Comparison of ENCODE assay signal across 20 cellular contexts in genomic region chr1:99886841-99887240, GRCh38. TPM values are rescaled to one million over a fixed set of nuclear protein-coding genes. Genes with fewer than 3 reads are reported as not detected.
A peak's percentile ranks its signal among the peaks of the same experiment; 100 is the strongest.
DNase-seq lines count a peak whose midpoint lies in the region; FAIRE-seq and TF ChIP-seq lines count a peak whose summit lies in the region.
"Had no signal": no experiment of that assay in that cellular context is flagged by ENCODE, and none has a peak within 500 bp of the region (broad histone marks: within the 10 kb centered on the region; RNA-seq: fewer than 3 reads in every experiment).

No MANE protein-coding gene starts in this region.

- TF ChIP-seq CTCF in bronchial epithelial cell (IDR thresholded peaks at IDR 0.05; ENCODE audit: insufficient read depth, low read length, severe bottlenecking) (no peak), keratinocyte (optimal IDR thresholded peaks at IDR 0.05 in 1 of 3, IDR thresholded peaks at IDR 0.05 in 1 of 3, conservative IDR thresholded peaks at IDR 0.05 in 1 of 3; ENCODE audit: extremely low read depth in 1 of 3, insufficient read depth in 2 of 3, low read length in 3 of 3) (no peak), GM10266 (IDR thresholded peaks at IDR 0.05; ENCODE audit: control insufficient read depth, insufficient read depth, low read depth, missing control alignments) (no peak)

- no peaks in the 10 kb centered on the region for H3K9me1 ChIP-seq in keratinocyte (ENCODE audit: control insufficient read depth, extremely low read depth, insufficient read depth, low read length)

- H3K9ac ChIP-seq in keratinocyte (ENCODE audit: control insufficient read depth, extremely low read depth, insufficient read depth, low read length), result no peak overlapping the region

- peaks cover 4% of the 10 kb centered on the region for H3K4me1 ChIP-seq in keratinocyte (ENCODE audit: control insufficient read depth, extremely low read depth, insufficient read depth, low read length)
- H3K4me1 ChIP-seq: stomach, tibial nerve had no signal

- H3K4me2 ChIP-seq in keratinocyte (ENCODE audit: control insufficient read depth, extremely low read depth, insufficient read depth, low read depth, low read length), result no peak overlapping the region

- H4K20me1 ChIP-seq in keratinocyte (ENCODE audit: control insufficient read depth, extremely low read depth, insufficient read depth, low read length), result no peaks in the 10 kb centered on the region

- H3K9me3 ChIP-seq in keratinocyte (ENCODE audit: control insufficient read depth, low read depth, low read length), result no peaks in the 10 kb centered on the region
- H3K9me3 ChIP-seq: stomach, tibial nerve had no signal

- dilution Hi-C loops in keratinocyte (cut with MboI; ENCODE audit: extremely low pct_ligation_motif_present, low sequenced_read_pairs), result no loop called here

- DNase-seq in ELR (ENCODE audit: low read depth) (peak; percentile 35), HT1080 (ENCODE audit: low read depth) (peak; percentile 27), bronchial epithelial cell (ENCODE audit: low read depth) (peak; percentile 44), keratinocyte (ENCODE audit: low read depth, low spot score) (no peak), epidermal melanocyte (ENCODE audit: insufficient read length, low spot score) (no peak), GM10266 (ENCODE audit: extremely low spot score) (no peak), medulla oblongata (ENCODE audit: extremely low spot score) (no peak)
- no peak for DNase-seq in activated CD8-positive, alpha-beta memory T cell treated with anti-CD3 and anti-CD28 coated beads, Interleukin-2, amount 50 U/mL, for 4 hours
- DNase-seq: activated CD4-positive, alpha-beta T cell treated with anti-CD3 and anti-CD28 coated beads, Interleukin-2, amount 50 U/mL, for 48 hours; activated CD4-positive, CD25-positive, alpha-beta regulatory T cell; activated CD8-positive, alpha-beta memory T cell treated with anti-CD3 and anti-CD28 coated beads, Interleukin-2, amount 50 U/mL, for 48 hours; aorta; dorsolateral prefrontal cortex; hypothalamus; left ventricle myocardium superior; NCI-H1417; NCI-H446 treated with DMSO at 0.1 percent for 48 hours; posterior cingulate gyrus; stomach had no signal

- H3K36me3 ChIP-seq in bronchial epithelial cell (ENCODE audit: control insufficient read depth, insufficient read depth, low read length) (peaks cover 4% of the 10 kb centered on the region), keratinocyte (ENCODE audit: control insufficient read depth in 2 of 2, extremely low read depth in 1 of 2, insufficient read depth in 2 of 2, low read length in 2 of 2) (peaks cover 2 to 4% of the 10 kb centered on the region in 2 experiments)

- no peaks in the 10 kb centered on the region for H3K79me2 ChIP-seq in keratinocyte (ENCODE audit: control insufficient read depth, insufficient read depth, low read length)

- no peaks in the 10 kb centered on the region for H3K27me3 ChIP-seq in bronchial epithelial cell (ENCODE audit: control insufficient read depth, insufficient read depth, low read length)
- no peaks in the 10 kb centered on the region for H3K27me3 ChIP-seq in keratinocyte (ENCODE audit: control insufficient read depth, extremely low read depth, insufficient read depth, low read length)
- H3K27me3 ChIP-seq: dorsolateral prefrontal cortex, stomach, tibial nerve had no signal

- H3K4me3 ChIP-seq in bronchial epithelial cell (ENCODE audit: low read depth, low read length) (no peak overlapping the region), keratinocyte (ENCODE audit: control insufficient read depth in 2 of 3, extremely low read depth in 1 of 3, insufficient read depth in 2 of 3, low read depth in 1 of 3, low read length in 3 of 3) (no peak overlapping the region)
- H3K4me3 ChIP-seq: dorsolateral prefrontal cortex, stomach, tibial nerve had no signal

- FAIRE-seq in bronchial epithelial cell (lab: Jason Lieb, UNC) (no peak), keratinocyte (lab: Jason Lieb, UNC) (peak; percentile 41)

- H3K27ac ChIP-seq in keratinocyte (ENCODE audit: control insufficient read depth, insufficient read depth, low read length), result no peak overlapping the region
- H3K27ac ChIP-seq: dorsolateral prefrontal cortex, stomach, tibial nerve had no signal

- H2AFZ ChIP-seq in keratinocyte (ENCODE audit: control insufficient read depth, low read length), result no peak overlapping the region

RNA-seq across cellular contexts. Expression of gene AGL, which starts 36.7 kb away (rescaled TPM):
- total RNA-seq in HT1080 (2014; rRNA removed; shearing (Covaris generic)), result 3.8 and 5.3 TPM in 2 replicates
- polyA plus RNA-seq in HT1080 (2015; cell fraction: cytosol; rRNA removed), result 2.8 and 4.4 TPM in 2 replicates
- 14.7 and 15.0 TPM in 2 replicates for polyA plus RNA-seq in HT1080 (2015; cell fraction: nucleus; rRNA removed)
- total RNA-seq in bronchial epithelial cell, result 5.8 and 6.8 TPM in 2 replicates
- polyA plus RNA-seq in keratinocyte, result 5.6 to 8.2 TPM (median 6.1 TPM) in 3 replicates
- 7.3 TPM for polyA plus RNA-seq in keratinocyte (2011; ENCODE audit: low read depth)
- polyA plus RNA-seq in keratinocyte (2011; cell fraction: cytosol; rRNA removed), result 3.4 and 6.3 TPM in 2 replicates
- polyA plus RNA-seq in keratinocyte (2011; cell fraction: nucleus; rRNA removed), result 8.9 and 11.9 TPM in 2 replicates
- 4.8 and 8.8 TPM in 2 replicates for polyA plus RNA-seq in keratinocyte (2012; ENCODE audit: low replicate concordance)
- 3.6 to 25.4 TPM (median 13.2 TPM) in 3 replicates for polyA minus RNA-seq in keratinocyte
- 6.3 TPM for polyA minus RNA-seq in keratinocyte (2011; cell fraction: cytosol; rRNA and poly(A)+ RNA removed)
- 12.6 and 23.3 TPM in 2 replicates for polyA minus RNA-seq in keratinocyte (2011; cell fraction: nucleus; rRNA and poly(A)+ RNA removed)

Comparison
In these comparisons a context has a peak if more than half of its experiments do, and no peak if none do; other contexts are left out.
1. DNase-seq: peak in ELR (single experiment), HT1080 (single experiment) and bronchial epithelial cell (single experiment); none in keratinocyte (single experiment), activated CD8-positive, alpha-beta memory T cell treated with anti-CD3 and anti-CD28 coated beads, Interleukin-2, amount 50 U/mL, for 4 hours (single experiment), epidermal melanocyte (single experiment), GM10266 (single experiment) and medulla oblongata (single experiment).